ENCODE assay signal across 1 cellular context in the genomic region with DNA sequence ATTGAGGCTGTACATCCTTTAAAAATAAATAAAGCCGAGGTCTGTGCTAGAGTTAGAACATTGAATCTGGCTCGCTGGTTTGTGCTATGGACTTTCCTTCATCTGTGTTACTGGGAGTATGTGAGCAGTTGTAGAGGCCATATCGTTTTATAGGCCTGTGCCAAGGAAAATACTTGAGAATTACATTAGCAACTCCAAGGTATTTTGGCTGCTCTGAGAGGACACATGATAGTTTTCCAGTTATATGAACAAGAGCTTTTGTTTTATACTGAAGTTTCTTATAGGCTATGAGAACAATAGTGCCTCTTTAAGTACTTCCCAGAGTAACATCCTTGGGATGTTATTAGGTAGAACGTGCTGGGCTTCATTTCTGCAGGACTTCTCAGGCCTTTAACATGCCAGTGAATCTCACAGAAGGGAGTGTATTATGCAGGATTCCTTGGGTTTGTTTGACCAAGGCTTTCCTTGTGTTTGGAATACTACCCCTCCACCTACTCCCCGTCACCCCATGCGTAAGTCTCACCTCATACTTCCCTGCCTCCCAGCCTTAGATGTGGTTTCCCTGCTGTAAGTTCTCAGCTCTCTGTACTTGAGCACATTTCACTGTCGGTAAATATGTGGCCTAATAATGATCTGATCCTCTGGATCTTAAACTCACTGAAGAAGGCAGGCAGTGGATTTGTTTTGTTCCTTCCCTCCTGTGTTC.
TF ChIP-seq lines count a peak whose summit lies in the region.

No MANE protein-coding gene starts in this region.

TF ChIP-seq in SK-N-SH, 30 proteins besides CTCF, POLR2A, EP300 and RAD21 (continued from another document):
- TF ChIP-seq POLR2AphosphoS5 (IDR thresholded peaks at IDR 0.05; ENCODE audit: low read depth, low read length) = no peak
